8 cellular contexts compared by ENCODE assay signal in the genomic region with DNA sequence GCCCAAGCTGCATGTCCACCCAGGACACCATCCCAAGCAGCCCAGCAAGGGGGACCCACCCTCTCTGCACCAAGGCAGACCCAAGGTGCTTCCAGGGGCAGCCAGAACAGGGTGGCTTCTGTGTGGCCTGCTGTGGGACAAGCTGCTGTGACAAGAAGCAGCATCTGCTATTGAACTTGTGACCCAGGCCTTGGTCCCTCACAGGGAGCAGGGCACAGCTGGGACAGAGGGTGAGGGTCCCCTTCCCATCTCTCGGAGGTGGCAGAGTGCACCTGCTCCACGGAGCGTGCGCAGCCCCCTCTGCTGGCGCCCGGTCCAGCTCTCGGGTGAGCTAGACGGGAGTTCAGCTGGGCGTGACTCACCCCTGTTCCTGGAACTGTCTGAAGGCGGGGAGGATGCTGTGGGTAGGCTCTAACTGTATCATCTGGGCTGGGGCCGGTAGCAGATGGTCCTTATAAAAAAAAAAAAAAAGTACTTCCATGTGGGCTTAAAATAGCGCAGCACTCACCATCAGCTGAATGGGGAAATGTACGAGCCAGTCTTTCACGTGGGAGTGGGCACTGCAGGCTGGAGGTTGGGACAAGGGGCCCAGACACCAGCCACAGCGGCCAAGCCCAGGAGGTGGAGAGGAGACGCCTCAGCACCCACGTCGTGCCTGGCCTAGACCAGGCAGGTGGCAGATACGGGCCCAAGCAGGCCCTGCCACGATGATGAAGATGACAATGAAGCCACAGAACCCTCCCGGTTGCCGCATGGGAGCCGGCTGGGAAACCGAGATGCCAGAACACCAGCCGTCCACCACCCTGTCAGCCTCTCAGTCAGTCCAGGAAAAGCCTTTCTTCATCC.
DNase-seq lines count a peak whose midpoint lies in the region; ATAC-seq lines count a peak whose summit lies in the region.

No MANE protein-coding gene starts in this region.

- intact Hi-C loops in left colon (cut with DNase I, micrococcal nuclease) = no loop called here

- H3K36me3 Mint-ChIP-seq in IgD-negative memory B cell = no peaks in the 10 kb centered on the region

- ATAC-seq in GM21529 (IDR thresholded peaks at IDR 0.05; ENCODE audit: unreplicated experiment) (peak; percentile 53), left colon (peak; percentile 61)

- peak overlapping the region in 2 of 3 donors; percentile 17 to 70 for H3K27ac Mint-ChIP-seq in IgD-negative memory B cell

- peaks cover 20 to 26% (median 26%) of the 10 kb centered on the region in 3 donors for H3K4me1 Mint-ChIP-seq in IgD-negative memory B cell

- H3K9me3 Mint-ChIP-seq in IgD-negative memory B cell = no peaks in the 10 kb centered on the region

- H3K27me3 Mint-ChIP-seq in IgD-negative memory B cell = peaks cover 29% of the 10 kb centered on the region

- peak overlapping the region; percentile 17 to 81 (median 34) for H3K4me3 Mint-ChIP-seq in IgD-negative memory B cell

- DNase-seq in ELR (ENCODE audit: low read depth) (peak; percentile 70), T-helper 2 cell (peak; percentile 35 to 97 (median 75)), amniotic epithelial cell (ENCODE audit: low read depth) (peak; percentile 85), left colon (peak; percentile 70 to 82), NCI-H2196 (lab: John Stamatoyannopoulos, UW; ENCODE audit: unreplicated experiment) (no peak)
- DNase-seq in stimulated activated CD4-positive, alpha-beta T cell treated with anti-CD3 and anti-CD28 coated beads, TNF-alpha, amount 100 ng/mL, for 4 hours (ENCODE audit: low read depth in 3 of 3) = peak; percentile 75 to 85 (median 81)
